Comparison of ENCODE assay signal across 10 cellular contexts in genomic region chr19:8239528-8240273, GRCh38. TPM values are rescaled to one million over a fixed set of nuclear protein-coding genes. Genes with fewer than 3 reads are reported as not detected.
A peak's percentile ranks its signal among the peaks of the same experiment; 100 is the strongest.
DNase-seq lines count a peak whose midpoint lies in the region; ATAC-seq and TF ChIP-seq lines count a peak whose summit lies in the region.
"Had no signal": no experiment of that assay in that cellular context is flagged by ENCODE, and none has a peak within 500 bp of the region (broad histone marks: within the 10 kb centered on the region; RNA-seq: fewer than 3 reads in every experiment).

No MANE protein-coding gene starts in this region.

- CTCF ChIA-PET in RWPE1 (lab: Yijun Ruan, JAX): interaction anchor here (0.6 to 1.8 kb wide), 2 partner anchors 23 to 81 kb away, joined by 3 to 8 read pairs; no protein-coding TSS in a partner anchor

- peak overlapping the region; percentile 68 for H3K27ac Mint-ChIP-seq in stimulated activated memory B cell treated with anti-CD40 and anti-IgM and Interleukin-4, amounts not matched to agents 10 μg/mL and 1 μg/mL and 100 μg/mL, for 72 hours
- no peak overlapping the region for H3K27ac Mint-ChIP-seq in activated T-helper 1 cell treated with anti-CD3 and anti-CD28 coated beads, Interleukin-12 subunit alpha, Interleukin-12 subunit beta, Interleukin-2, Interleukin-4 antibody, amounts not matched to agents 30 ng/mL and 10 ng/mL and 1 ng/mL, durations not matched to agents 14 hours and 24 hours and 36 hours

- peaks cover 45% of the 10 kb centered on the region for H3K36me3 Mint-ChIP-seq in stimulated activated memory B cell treated with anti-CD40 and anti-IgM and Interleukin-4, amounts not matched to agents 10 μg/mL and 1 μg/mL and 100 μg/mL, for 72 hours
- peaks cover 29% of the 10 kb centered on the region for H3K36me3 Mint-ChIP-seq in activated T-helper 1 cell treated with anti-CD3 and anti-CD28 coated beads, Interleukin-12 subunit alpha, Interleukin-12 subunit beta, Interleukin-2, Interleukin-4 antibody, amounts not matched to agents 30 ng/mL and 10 ng/mL and 1 ng/mL, durations not matched to agents 14 hours and 24 hours and 36 hours (ENCODE audit: low read depth)

- peaks cover 4% of the 10 kb centered on the region for H3K9me3 Mint-ChIP-seq in stimulated activated memory B cell treated with anti-CD40 and anti-IgM and Interleukin-4, amounts not matched to agents 10 μg/mL and 1 μg/mL and 100 μg/mL, for 72 hours
- peaks cover 22% of the 10 kb centered on the region for H3K9me3 Mint-ChIP-seq in activated T-helper 1 cell treated with anti-CD3 and anti-CD28 coated beads, Interleukin-12 subunit alpha, Interleukin-12 subunit beta, Interleukin-2, Interleukin-4 antibody, amounts not matched to agents 30 ng/mL and 10 ng/mL and 1 ng/mL, durations not matched to agents 14 hours and 24 hours and 36 hours

- DNase-seq in RWPE1 (ENCODE audit: low spot score) (no peak), iPS-NIHi11 (ENCODE audit: low spot score) (peak; percentile 7), NCI-H2029 (lab: John Stamatoyannopoulos, UW) (no peak)
- DNase-seq in activated T-helper 1 cell treated with anti-CD3 and anti-CD28 coated beads, Interleukin-12 subunit alpha, Interleukin-12 subunit beta, Interleukin-2, Interleukin-4 antibody, amounts not matched to agents 30 ng/mL and 10 ng/mL and 1 ng/mL, durations not matched to agents 14 hours and 24 hours and 36 hours (ENCODE audit: low spot score): no peak
- DNase-seq: NCI-H1930 had no signal

- TF ChIP-seq CTCF in RWPE1 (conservative IDR thresholded peaks at IDR 0.05; ENCODE audit: low read depth): no peak

- peak; percentile 13 for ATAC-seq in GM21423 (IDR thresholded peaks at IDR 0.05; ENCODE audit: unreplicated experiment)
- ATAC-seq in stimulated activated memory B cell treated with anti-CD40 and anti-IgM and Interleukin-4, amounts not matched to agents 10 μg/mL and 1 μg/mL and 100 μg/mL, for 72 hours: no peak
- no peak for ATAC-seq in HG02840 (IDR thresholded peaks at IDR 0.05; ENCODE audit: low FRiP score, unreplicated experiment)

- H3K27ac ChIP-seq in RWPE1: peak overlapping the region; percentile 92

- H3K27me3 Mint-ChIP-seq in stimulated activated memory B cell treated with anti-CD40 and anti-IgM and Interleukin-4, amounts not matched to agents 10 μg/mL and 1 μg/mL and 100 μg/mL, for 72 hours: no peaks in the 10 kb centered on the region
- H3K27me3 Mint-ChIP-seq in activated T-helper 1 cell treated with anti-CD3 and anti-CD28 coated beads, Interleukin-12 subunit alpha, Interleukin-12 subunit beta, Interleukin-2, Interleukin-4 antibody, amounts not matched to agents 30 ng/mL and 10 ng/mL and 1 ng/mL, durations not matched to agents 14 hours and 24 hours and 36 hours (ENCODE audit: insufficient read depth): no peaks in the 10 kb centered on the region

- intact Hi-C loops in activated T-helper 1 cell treated with anti-CD3 and anti-CD28 coated beads, Interleukin-12 subunit alpha, Interleukin-12 subunit beta, Interleukin-2, Interleukin-4 antibody, amounts not matched to agents 30 ng/mL and 10 ng/mL and 1 ng/mL, durations not matched to agents 14 hours and 24 hours and 36 hours (cut with micrococcal nuclease): no loop called here

- H3K4me3 Mint-ChIP-seq in stimulated activated memory B cell treated with anti-CD40 and anti-IgM and Interleukin-4, amounts not matched to agents 10 μg/mL and 1 μg/mL and 100 μg/mL, for 72 hours: peak overlapping the region; percentile 39
- no peak overlapping the region for H3K4me3 Mint-ChIP-seq in activated T-helper 1 cell treated with anti-CD3 and anti-CD28 coated beads, Interleukin-12 subunit alpha, Interleukin-12 subunit beta, Interleukin-2, Interleukin-4 antibody, amounts not matched to agents 30 ng/mL and 10 ng/mL and 1 ng/mL, durations not matched to agents 14 hours and 24 hours and 36 hours
- H3K4me3 Mint-ChIP-seq: activated T-cell treated with anti-CD3 and anti-CD28 coated beads, Interleukin-2, amount 50 U/mL, for 4 hours had no signal

- POLR2A ChIA-PET in RWPE1 (lab: Yijun Ruan, JAX; ENCODE audit: low non-redundant PET): interaction anchor here (0.6 kb wide), 1 partner anchor 15 kb away, joined by 3 read pairs; no protein-coding TSS in a partner anchor

- peaks cover 35% of the 10 kb centered on the region for H3K4me1 Mint-ChIP-seq in stimulated activated memory B cell treated with anti-CD40 and anti-IgM and Interleukin-4, amounts not matched to agents 10 μg/mL and 1 μg/mL and 100 μg/mL, for 72 hours
- H3K4me1 Mint-ChIP-seq in activated T-helper 1 cell treated with anti-CD3 and anti-CD28 coated beads, Interleukin-12 subunit alpha, Interleukin-12 subunit beta, Interleukin-2, Interleukin-4 antibody, amounts not matched to agents 30 ng/mL and 10 ng/mL and 1 ng/mL, durations not matched to agents 14 hours and 24 hours and 36 hours (ENCODE audit: low read depth): peaks cover 9% of the 10 kb centered on the region

RNA-seq across cellular contexts. Expression of gene CERS4, which starts 30.5 kb away (rescaled TPM):
- 26.4 and 29.7 TPM in 2 replicates for total RNA-seq in activated T-helper 1 cell treated with anti-CD3 and anti-CD28 coated beads, Interleukin-12 subunit alpha, Interleukin-12 subunit beta, Interleukin-2, Interleukin-4 antibody, amounts not matched to agents 30 ng/mL and 10 ng/mL and 1 ng/mL, durations not matched to agents 14 hours and 24 hours and 36 hours
- total RNA-seq: myocyte had no signal
